Comparison of ENCODE assay signal across 24 cellular contexts in genomic region chr3:59957150-59957549, GRCh38.
DNase-seq lines count a peak whose midpoint lies in the region; ATAC-seq, FAIRE-seq and TF ChIP-seq lines count a peak whose summit lies in the region.
"Had no signal": no experiment of that assay in that cellular context is flagged by ENCODE, and none has a peak within 500 bp of the region (broad histone marks: within the 10 kb centered on the region; RNA-seq: fewer than 3 reads in every experiment).

No MANE protein-coding gene starts in this region.

- no peak for TF ChIP-seq EP300 in GM12878 (IDR thresholded peaks at IDR 0.05; ENCODE audit: borderline replicate concordance in 1 of 2, control insufficient read depth in 1 of 2, low read depth in 2 of 2, low read length in 2 of 2)

- H4K20me1 ChIP-seq in GM12878 (ENCODE audit: control insufficient read depth, insufficient read depth) (no peaks in the 10 kb centered on the region), GM23248 (ENCODE audit: insufficient read depth) (no peaks in the 10 kb centered on the region)
- H4K20me1 ChIP-seq: BLaER1 treated with 17β-estradiol and CSF1 and Interleukin-3, amounts not matched to agents 10 nM and 100 nM had no signal

- WGBS in GM12878 (ENCODE audit: insufficient coverage, insufficient replicate concordance, low lambda C conversion rate, missing lambda C conversion rate) = 3% methylated on average over 2 of the region's 2 CpGs
- WGBS in GM23248 (ENCODE audit: low coverage in 1 of 2, low lambda C conversion rate in 2 of 2, missing lambda C conversion rate in 2 of 2), 2 experiments = 3 to 8% methylated on average over 2 of the region's 2 CpGs

- SMC1A ChIA-PET in GM12878 (lab: Charles Lee; ENCODE audit: uncharacterized antibody, unreplicated experiment) = no interaction called here

- BruUV-seq in GM12878 (replicated peaks; lab: Mats Ljungman, UMichigan) (no TSS peak), Caco-2 (replicated peaks; lab: Mats Ljungman, UMichigan) (no TSS peak)

- POLR2A ChIA-PET in GM12878 (lab: Charles Lee) (no interaction called here), Caco-2 (lab: Charles Lee) (no interaction called here)

- TF ChIP-seq CTCF in GM12878 (IDR thresholded peaks at IDR 0.05 in 2 of 3, conservative IDR thresholded peaks at IDR 0.05 in 1 of 3; ENCODE audit: control insufficient read depth in 2 of 3, extremely low read depth in 1 of 3, insufficient read depth in 1 of 3, low read depth in 3 of 3, low read length in 3 of 3) (no peak), Caco-2 (IDR thresholded peaks at IDR 0.05; ENCODE audit: insufficient read depth in 1 of 2, low read depth in 1 of 2, low read length in 1 of 2, severe bottlenecking in 1 of 2, unreplicated experiment in 1 of 2) (no peak)

- no peaks in the 10 kb centered on the region for H3K9me2 ChIP-seq in GM23248 (ENCODE audit: insufficient read depth)

- H3K4me3 ChIP-seq in GM12878 (no peak overlapping the region), Caco-2 (ENCODE audit: low read depth, low read length) (no peak overlapping the region), GM23248 (no peak overlapping the region)
- H3K4me3 ChIP-seq: A549; BLaER1 treated with 17β-estradiol and CSF1 and Interleukin-3, amounts not matched to agents 10 nM and 100 nM; HAP-1 had no signal

- RAD21 ChIA-PET in GM12878 (lab: Charles Lee; ENCODE audit: unreplicated experiment) = no interaction called here

- H3K36me3 ChIP-seq in GM12878 (ENCODE audit: control insufficient read depth in 2 of 2, insufficient read depth in 2 of 2, low read length in 1 of 2) (no peaks in the 10 kb centered on the region), Caco-2 (ENCODE audit: control insufficient read depth, insufficient read depth, low read length) (no peaks in the 10 kb centered on the region), GM23248 (ENCODE audit: low read depth) (no peaks in the 10 kb centered on the region)
- H3K36me3 ChIP-seq: BE2C; BLaER1 treated with 17β-estradiol and CSF1 and Interleukin-3, amounts not matched to agents 10 nM and 100 nM; HAP-1 had no signal

- ATAC-seq in GM12878 = no peak
- no peak for ATAC-seq in stimulated activated effector memory CD8-positive, alpha-beta T cell treated with anti-CD3 and anti-CD28 coated beads, Interleukin-12 subunit alpha, Interleukin-12 subunit beta, amount 100 ng/mL, for 72 hours
- ATAC-seq: A549 had no signal

- peaks cover 64% of the 10 kb centered on the region for H3K36me3 Mint-ChIP-seq in activated naive CD4-positive, alpha-beta T cell treated with anti-CD3 and anti-CD28 coated beads, Interleukin-2, amount 50 U/mL, for 24 hours
- peaks cover 40% of the 10 kb centered on the region for H3K36me3 Mint-ChIP-seq in activated naive CD4-positive, alpha-beta T cell treated with anti-CD3 and anti-CD28 coated beads for 36 hours (ENCODE audit: low read depth)
- peaks cover 5 to 26% (median 11%) of the 10 kb centered on the region in 3 donors for H3K36me3 Mint-ChIP-seq in immature natural killer cell
- H3K36me3 Mint-ChIP-seq in stimulated activated effector memory CD8-positive, alpha-beta T cell treated with anti-CD3 and anti-CD28 coated beads, Interleukin-12 subunit alpha, Interleukin-12 subunit beta, amount 100 ng/mL, for 72 hours = no peaks in the 10 kb centered on the region
- no peaks in the 10 kb centered on the region for H3K36me3 Mint-ChIP-seq in Caco-2 (ENCODE audit: insufficient read depth, unreplicated experiment)
- H3K36me3 Mint-ChIP-seq: CD14-positive monocyte had no signal

- CTCF ChIA-PET in activated naive CD4-positive, alpha-beta T cell treated with anti-CD3 and anti-CD28 coated beads for 36 hours (lab: Charles Lee) = interaction anchor here (1.6 kb wide), 1 partner anchor 9 kb away, joined by 3 read pairs; no protein-coding TSS in a partner anchor
- CTCF ChIA-PET in GM12878 (lab: Yijun Ruan, JAX) = no interaction called here
- CTCF ChIA-PET in Caco-2 (lab: Charles Lee) = no interaction called here

- H3K4me1 ChIP-seq in GM12878 (ENCODE audit: control insufficient read depth, insufficient read depth, low read length) = no peaks in the 10 kb centered on the region
- H3K4me1 ChIP-seq in Caco-2 = no peaks in the 10 kb centered on the region
- no peaks in the 10 kb centered on the region for H3K4me1 ChIP-seq in GM23248 (ENCODE audit: insufficient read depth)
- H3K4me1 ChIP-seq: A549; BE2C; BLaER1 treated with 17β-estradiol and CSF1 and Interleukin-3, amounts not matched to agents 10 nM and 100 nM had no signal

- no peaks in the 10 kb centered on the region for H3F3A ChIP-seq in GM23248 (ENCODE audit: insufficient read depth)

- peak overlapping the region; percentile 14 for H3K27ac Mint-ChIP-seq in activated naive CD4-positive, alpha-beta T cell treated with anti-CD3 and anti-CD28 coated beads, Interleukin-2, amount 50 U/mL, for 24 hours
- no peak overlapping the region for H3K27ac Mint-ChIP-seq in activated naive CD4-positive, alpha-beta T cell treated with anti-CD3 and anti-CD28 coated beads for 36 hours
- H3K27ac Mint-ChIP-seq in immature natural killer cell (peak overlapping the region; percentile 9 to 86 (median 54)), Caco-2 (ENCODE audit: unreplicated experiment) (no peak overlapping the region)
- peak overlapping the region; percentile 9 for H3K27ac Mint-ChIP-seq in stimulated activated effector memory CD8-positive, alpha-beta T cell treated with anti-CD3 and anti-CD28 coated beads, Interleukin-12 subunit alpha, Interleukin-12 subunit beta, amount 100 ng/mL, for 72 hours
- H3K27ac Mint-ChIP-seq: CD14-positive monocyte; CD4-positive, alpha-beta T cell; HFFc6 had no signal

- no peaks in the 10 kb centered on the region; the same call in 2 of the 3 replicates for H3K9me3 ChIP-seq in GM12878 (replicated peaks; ENCODE audit: control insufficient read depth, insufficient read depth, low read length)
- no peaks in the 10 kb centered on the region for H3K9me3 ChIP-seq in Caco-2
- H3K9me3 ChIP-seq in GM23248 (ENCODE audit: low read depth) = no peaks in the 10 kb centered on the region
- H3K9me3 ChIP-seq: A549, BE2C, HAP-1 had no signal

- TF ChIP-seq POLR2A in GM12878 (IDR thresholded peaks at IDR 0.05; ENCODE audit: low read depth, low read length) = no peak

- intact Hi-C loops in activated naive CD4-positive, alpha-beta T cell treated with anti-CD3 and anti-CD28 coated beads for 36 hours (cut with micrococcal nuclease) = no loop called here
- intact Hi-C loops in GM12878 (cut with micrococcal nuclease; ENCODE audit: unreplicated experiment) = no loop called here
- intact Hi-C loops in Caco-2 (cut with micrococcal nuclease; ENCODE audit: unreplicated experiment) = no loop called here

- H2AFZ ChIP-seq in GM12878 (ENCODE audit: control insufficient read depth, low read depth, low read length) (no peak overlapping the region), GM23248 (no peak overlapping the region)

- in situ Hi-C loops in GM12878 (cut with MboI) (no loop called here), GM23248 (cut with MboI) (no loop called here)

- no peaks in the 10 kb centered on the region for H3K27me3 ChIP-seq in GM12878 (replicated peaks in 1 of 2; ENCODE audit: control insufficient read depth in 2 of 2, insufficient read depth in 2 of 2, low read length in 1 of 2)
- no peaks in the 10 kb centered on the region for H3K27me3 ChIP-seq in Caco-2 (replicated peaks; ENCODE audit: control insufficient read depth, insufficient read depth, low read length)
- H3K27me3 ChIP-seq in GM23248 (replicated peaks; ENCODE audit: insufficient read depth) = no peaks in the 10 kb centered on the region
- H3K27me3 ChIP-seq: BE2C; BLaER1 treated with 17β-estradiol and CSF1 and Interleukin-3, amounts not matched to agents 10 nM and 100 nM had no signal

- no peak for FAIRE-seq in GM12878 (lab: Jason Lieb, UNC)
- FAIRE-seq: A549, G401.6, GM19239, H54 had no signal

- no peak for TF ChIP-seq RAD21 in GM12878 (IDR thresholded peaks at IDR 0.05; ENCODE audit: insufficient read depth, low read depth, low read length)

- peaks cover 86% of the 10 kb centered on the region for H3K4me1 Mint-ChIP-seq in activated naive CD4-positive, alpha-beta T cell treated with anti-CD3 and anti-CD28 coated beads, Interleukin-2, amount 50 U/mL, for 24 hours
- H3K4me1 Mint-ChIP-seq in activated naive CD4-positive, alpha-beta T cell treated with anti-CD3 and anti-CD28 coated beads for 36 hours (ENCODE audit: low read depth) = peaks cover 71% of the 10 kb centered on the region
- H3K4me1 Mint-ChIP-seq in immature natural killer cell (peaks cover 20 to 27% of the 10 kb centered on the region in 2 donors), Caco-2 (ENCODE audit: low read depth, unreplicated experiment) (no peaks in the 10 kb centered on the region)
- H3K4me1 Mint-ChIP-seq in stimulated activated effector memory CD8-positive, alpha-beta T cell treated with anti-CD3 and anti-CD28 coated beads, Interleukin-12 subunit alpha, Interleukin-12 subunit beta, amount 100 ng/mL, for 72 hours = peaks cover 18% of the 10 kb centered on the region
- H3K4me1 Mint-ChIP-seq: CD14-positive monocyte had no signal

- no peak overlapping the region for H3K27ac ChIP-seq in GM12878 (ENCODE audit: control insufficient read depth, insufficient read depth)
- H3K27ac ChIP-seq in GM23248 = no peak overlapping the region
- H3K27ac ChIP-seq: A549; BLaER1 treated with 17β-estradiol and CSF1 and Interleukin-3, amounts not matched to agents 10 nM and 100 nM had no signal

- H3K4me3 Mint-ChIP-seq in activated naive CD4-positive, alpha-beta T cell treated with anti-CD3 and anti-CD28 coated beads, Interleukin-2, amount 50 U/mL, for 24 hours = peak overlapping the region; percentile 3
- H3K4me3 Mint-ChIP-seq in activated naive CD4-positive, alpha-beta T cell treated with anti-CD3 and anti-CD28 coated beads for 36 hours = no peak overlapping the region
- H3K4me3 Mint-ChIP-seq in immature natural killer cell (peak overlapping the region; percentile 4 to 58 (median 40)), Caco-2 (ENCODE audit: unreplicated experiment) (no peak overlapping the region)
- no peak overlapping the region for H3K4me3 Mint-ChIP-seq in stimulated activated effector memory CD8-positive, alpha-beta T cell treated with anti-CD3 and anti-CD28 coated beads, Interleukin-12 subunit alpha, Interleukin-12 subunit beta, amount 100 ng/mL, for 72 hours
- H3K4me3 Mint-ChIP-seq: CD14-positive monocyte; CD4-positive, alpha-beta T cell; HFFc6 had no signal

- DNase-seq in activated naive CD4-positive, alpha-beta T cell treated with anti-CD3 and anti-CD28 coated beads for 36 hours = no peak
- no peak for DNase-seq in GM12878 (ENCODE audit: low read depth, low spot score)
- DNase-seq in immature natural killer cell = peak; percentile 26 to 63 (median 55)
- DNase-seq in stimulated activated effector memory CD8-positive, alpha-beta T cell treated with anti-CD3 and anti-CD28 coated beads, Interleukin-12 subunit alpha, Interleukin-12 subunit beta, amount 100 ng/mL, for 72 hours (ENCODE audit: low spot score in 2 of 2) = no peak
- DNase-seq in Caco-2 = no peak
- DNase-seq in GM23248 = no peak
- DNase-seq: 8988T; ACHN; AML-193; BE2C; CD4-positive, alpha-beta T cell; COR-L47; DMS153; DND-41; GOT3; HFFc6 had no signal

- H3K79me2 ChIP-seq in GM12878 (ENCODE audit: control insufficient read depth, insufficient read depth, low read length) = no peaks in the 10 kb centered on the region
- no peaks in the 10 kb centered on the region for H3K79me2 ChIP-seq in GM23248 (ENCODE audit: insufficient read depth)

- no peak overlapping the region for H3K4me2 ChIP-seq in GM12878 (ENCODE audit: control insufficient read depth, insufficient read depth)
- H3K4me2 ChIP-seq in GM23248 (ENCODE audit: unreplicated experiment) = no peak overlapping the region
- H3K4me2 ChIP-seq: A549; BLaER1 treated with 17β-estradiol and CSF1 and Interleukin-3, amounts not matched to agents 10 nM and 100 nM had no signal

- no peaks in the 10 kb centered on the region for H3K27me3 Mint-ChIP-seq in activated naive CD4-positive, alpha-beta T cell treated with anti-CD3 and anti-CD28 coated beads, Interleukin-2, amount 50 U/mL, for 24 hours
- no peaks in the 10 kb centered on the region for H3K27me3 Mint-ChIP-seq in activated naive CD4-positive, alpha-beta T cell treated with anti-CD3 and anti-CD28 coated beads for 36 hours (ENCODE audit: low read depth)
- H3K27me3 Mint-ChIP-seq in immature natural killer cell (ENCODE audit: low read depth in 3 of 3) (peaks cover 0 to 7% (median 4%) of the 10 kb centered on the region in 3 donors), Caco-2 (ENCODE audit: insufficient read depth, unreplicated experiment) (peaks cover 12% of the 10 kb centered on the region)
- H3K27me3 Mint-ChIP-seq: CD4-positive, alpha-beta T cell had no signal

- H3K9ac ChIP-seq in GM12878 (ENCODE audit: control insufficient read depth, insufficient read depth, low read length) = no peak overlapping the region
- no peak overlapping the region for H3K9ac ChIP-seq in GM23248
- H3K9ac ChIP-seq: BLaER1 treated with 17β-estradiol and CSF1 and Interleukin-3, amounts not matched to agents 10 nM and 100 nM had no signal

- H3K9me3 Mint-ChIP-seq in activated naive CD4-positive, alpha-beta T cell treated with anti-CD3 and anti-CD28 coated beads, Interleukin-2, amount 50 U/mL, for 24 hours = peaks cover 18% of the 10 kb centered on the region
- peaks cover 4% of the 10 kb centered on the region for H3K9me3 Mint-ChIP-seq in activated naive CD4-positive, alpha-beta T cell treated with anti-CD3 and anti-CD28 coated beads for 36 hours
- H3K9me3 Mint-ChIP-seq in immature natural killer cell = peaks cover 0 to 18% (median 10%) of the 10 kb centered on the region in 6 donors
- peaks cover 8% of the 10 kb centered on the region for H3K9me3 Mint-ChIP-seq in stimulated activated effector memory CD8-positive, alpha-beta T cell treated with anti-CD3 and anti-CD28 coated beads, Interleukin-12 subunit alpha, Interleukin-12 subunit beta, amount 100 ng/mL, for 72 hours
- H3K9me3 Mint-ChIP-seq in Caco-2 (ENCODE audit: unreplicated experiment) = peaks cover 16% of the 10 kb centered on the region

Comparison
In these comparisons a context has a peak if more than half of its experiments do, and no peak if none do; other contexts are left out.
1. H3K27ac Mint-ChIP-seq: peak in activated naive CD4-positive, alpha-beta T cell treated with anti-CD3 and anti-CD28 coated beads, Interleukin-2, amount 50 U/mL, for 24 hours (single experiment), immature natural killer cell (6 of 6) and stimulated activated effector memory CD8-positive, alpha-beta T cell treated with anti-CD3 and anti-CD28 coated beads, Interleukin-12 subunit alpha, Interleukin-12 subunit beta, amount 100 ng/mL, for 72 hours (single experiment); none in activated naive CD4-positive, alpha-beta T cell treated with anti-CD3 and anti-CD28 coated beads for 36 hours (single experiment) and Caco-2 (single experiment).
2. H3K4me3 Mint-ChIP-seq: peak in activated naive CD4-positive, alpha-beta T cell treated with anti-CD3 and anti-CD28 coated beads, Interleukin-2, amount 50 U/mL, for 24 hours (single experiment) and immature natural killer cell (5 of 5); none in activated naive CD4-positive, alpha-beta T cell treated with anti-CD3 and anti-CD28 coated beads for 36 hours (single experiment), stimulated activated effector memory CD8-positive, alpha-beta T cell treated with anti-CD3 and anti-CD28 coated beads, Interleukin-12 subunit alpha, Interleukin-12 subunit beta, amount 100 ng/mL, for 72 hours (single experiment) and Caco-2 (single experiment).
3. DNase-seq: peak in immature natural killer cell (3 of 3); none in activated naive CD4-positive, alpha-beta T cell treated with anti-CD3 and anti-CD28 coated beads for 36 hours (single experiment), GM12878 (single experiment), stimulated activated effector memory CD8-positive, alpha-beta T cell treated with anti-CD3 and anti-CD28 coated beads, Interleukin-12 subunit alpha, Interleukin-12 subunit beta, amount 100 ng/mL, for 72 hours (0 of 2), Caco-2 (0 of 2) and GM23248 (single experiment).